ENCODE assay signal across 25 cellular contexts in genomic region chr12:132483208-132483607, GRCh38. TPM values are rescaled to one million over a fixed set of nuclear protein-coding genes. Genes with fewer than 3 reads are reported as not detected.
DNase-seq lines count a peak whose midpoint lies in the region; ATAC-seq and TF ChIP-seq lines count a peak whose summit lies in the region.
"Had no signal": no experiment of that assay in that cellular context is flagged by ENCODE, and none has a peak within 500 bp of the region (broad histone marks: within the 10 kb centered on the region; RNA-seq: fewer than 3 reads in every experiment).

No MANE protein-coding gene starts in this region.

- H3K4me1 Mint-ChIP-seq in dendritic cell treated with granulocyte-macrophage colony-stimulating factor and Interleukin-4, amounts not matched to agents 40 ng/mL and 50 ng/mL, for 4 days (ENCODE audit: low read depth) = peaks cover 77% of the 10 kb centered on the region

- DNase-seq in Right ventricle myocardium superior (peak; percentile 10), left ventricle myocardium inferior (no peak), right cardiac atrium (peak in 2 of 3 donors; percentile 2 to 19), right atrium auricular region (ENCODE audit: low spot score) (no peak), KBM-7 (no peak)
- DNase-seq: AML-193; Caco-2; Calu3; CD4-positive, alpha-beta T cell; CD8-positive, alpha-beta T cell; DMS 273 treated with DMSO at 0.1 percent for 48 hours; DMS153; DMS53; DMS79; DND-41; EL; GDM1 had no signal

- H3K4me1 ChIP-seq in left ventricle myocardium inferior (peaks cover 3% of the 10 kb centered on the region), right cardiac atrium (ENCODE audit: control insufficient read depth, insufficient read depth, low read length) (no peaks in the 10 kb centered on the region), right atrium auricular region (no peaks in the 10 kb centered on the region), HEK293 (ENCODE audit: control insufficient read depth, insufficient read depth, low read length) (no peaks in the 10 kb centered on the region)
- H3K4me1 ChIP-seq: A549, Caco-2 had no signal

- H3K27me3 Mint-ChIP-seq in dendritic cell treated with granulocyte-macrophage colony-stimulating factor and Interleukin-4, amounts not matched to agents 40 ng/mL and 50 ng/mL, for 4 days = peaks cover 26% of the 10 kb centered on the region
- H3K27me3 Mint-ChIP-seq: B cell; CD4-positive, alpha-beta T cell had no signal

- H3K36me3 Mint-ChIP-seq in dendritic cell treated with granulocyte-macrophage colony-stimulating factor and Interleukin-4, amounts not matched to agents 40 ng/mL and 50 ng/mL, for 4 days (ENCODE audit: low read depth) = no peaks in the 10 kb centered on the region
- H3K36me3 Mint-ChIP-seq: CD8-positive, alpha-beta T cell had no signal

- WGBS in right cardiac atrium = 96% methylated on average over 27 of the region's 27 CpGs

- intact Hi-C loops in Right ventricle myocardium superior (cut with DNase I) (no loop called here), left ventricle myocardium inferior (cut with micrococcal nuclease) (no loop called here), right cardiac atrium (cut with DNase I) (no loop called here)
- intact Hi-C loops in dendritic cell treated with granulocyte-macrophage colony-stimulating factor and Interleukin-4, amounts not matched to agents 40 ng/mL and 50 ng/mL, for 4 days (cut with micrococcal nuclease) = no loop called here

- no peak overlapping the region for H3K27ac ChIP-seq in left ventricle myocardium inferior (replicated peaks)
- no peak overlapping the region for H3K27ac ChIP-seq in right cardiac atrium (ENCODE audit: low read length)
- H3K27ac ChIP-seq in right atrium auricular region = no peak overlapping the region
- no peak overlapping the region for H3K27ac ChIP-seq in HEK293 (ENCODE audit: extremely low read depth, low read depth, low read length)
- H3K27ac ChIP-seq: 22Rv1, A549, C4-2B had no signal

- H3K27me3 ChIP-seq in left ventricle myocardium inferior (ENCODE audit: low read depth) (peaks cover 50% of the 10 kb centered on the region), right cardiac atrium (ENCODE audit: control insufficient read depth, insufficient read depth) (no peaks in the 10 kb centered on the region), right atrium auricular region (no peaks in the 10 kb centered on the region)

- in situ Hi-C loops in KBM-7 (cut with MboI; ENCODE audit: low pct_unique_long_range_greater_than_20kb, low sequenced_read_pairs) = no loop called here

- POLR2A ChIA-PET in HEK293 (lab: Yijun Ruan, JAX) = no interaction called here

- H3K4me3 Mint-ChIP-seq in dendritic cell treated with granulocyte-macrophage colony-stimulating factor and Interleukin-4, amounts not matched to agents 40 ng/mL and 50 ng/mL, for 4 days = no peak overlapping the region
- H3K4me3 Mint-ChIP-seq: B cell; CD8-positive, alpha-beta T cell had no signal

- H3K4me3 ChIP-seq in left ventricle myocardium inferior = no peak overlapping the region
- H3K4me3 ChIP-seq in right cardiac atrium (ENCODE audit: low read length) = no peak overlapping the region
- H3K4me3 ChIP-seq in right atrium auricular region = no peak overlapping the region
- no peak overlapping the region for H3K4me3 ChIP-seq in HEK293 (ENCODE audit: low read depth, low read length)
- H3K4me3 ChIP-seq: A549, GM12878 had no signal

- H3K9me3 Mint-ChIP-seq in dendritic cell treated with granulocyte-macrophage colony-stimulating factor and Interleukin-4, amounts not matched to agents 40 ng/mL and 50 ng/mL, for 4 days = no peaks in the 10 kb centered on the region
- H3K9me3 Mint-ChIP-seq: CD4-positive, alpha-beta T cell; CD8-positive, alpha-beta T cell had no signal

- no peaks in the 10 kb centered on the region for H3K9me3 ChIP-seq in left ventricle myocardium inferior (replicated peaks)
- no peaks in the 10 kb centered on the region for H3K9me3 ChIP-seq in right cardiac atrium (ENCODE audit: control insufficient read depth, low read length)
- no peaks in the 10 kb centered on the region for H3K9me3 ChIP-seq in right atrium auricular region
- no peaks in the 10 kb centered on the region for H3K9me3 ChIP-seq in HEK293 (ENCODE audit: control insufficient read depth, insufficient read depth, low read depth, low read length)
- H3K9me3 ChIP-seq: A549, Caco-2 had no signal

- CTCF ChIA-PET in HEK293 (lab: Yijun Ruan, JAX) = interaction anchor here (0.5 kb wide), 1 partner anchor 23 kb away, joined by 3 read pairs; no protein-coding TSS in a partner anchor

- peak overlapping the region; percentile 85 for H3K27ac Mint-ChIP-seq in dendritic cell treated with granulocyte-macrophage colony-stimulating factor and Interleukin-4, amounts not matched to agents 40 ng/mL and 50 ng/mL, for 4 days
- H3K27ac Mint-ChIP-seq: B cell; CD4-positive, alpha-beta T cell; CD8-positive, alpha-beta T cell had no signal

- ATAC-seq in Right ventricle myocardium superior (ENCODE audit: poor library complexity) (no peak), right cardiac atrium (no peak), HG02798 (IDR thresholded peaks at IDR 0.05; ENCODE audit: poor library complexity, unreplicated experiment) (no peak)
- ATAC-seq: A549; CD8-positive, alpha-beta T cell; GM12878 had no signal

- H3K36me3 ChIP-seq in left ventricle myocardium inferior = no peaks in the 10 kb centered on the region
- no peaks in the 10 kb centered on the region for H3K36me3 ChIP-seq in right atrium auricular region
- no peaks in the 10 kb centered on the region for H3K36me3 ChIP-seq in HEK293 (ENCODE audit: control insufficient read depth in 2 of 2, insufficient read depth in 1 of 2, low read length in 2 of 2)

- no peak for TF ChIP-seq CTCF in left ventricle myocardium inferior (IDR thresholded peaks at IDR 0.05; ENCODE audit: borderline replicate concordance)
- no peak for TF ChIP-seq CTCF in right atrium auricular region (IDR thresholded peaks at IDR 0.05)
- TF ChIP-seq CTCF in HEK293 (tag by site-specific recombination; IDR thresholded peaks at IDR 0.05) = no peak

TF ChIP-seq in HEK293, 187 proteins besides CTCF, POLR2A, EP300 and RAD21:
- TF ChIP-seq ZNF843 (tag by site-specific recombination; IDR thresholded peaks at IDR 0.05) (no peak), SP2 (tag by site-specific recombination; IDR thresholded peaks at IDR 0.05) (peak; percentile 42; the same call in 1 of the 2 replicates)
TF ChIP-seq in HEK293: peak in this region for 1.

RNA-seq across cellular contexts. Expression of gene FBRSL1, which starts 6.7 kb away (rescaled TPM):
- total RNA-seq in Right ventricle myocardium superior (58.6 TPM), left ventricle myocardium inferior (66.0 TPM), right cardiac atrium (10 to 100 TPM; 50.4 to 65.0 (median 54.7) TPM), right atrium auricular region (10 to 100 TPM; 19.3 to 20.4 TPM)
- polyA plus RNA-seq in right cardiac atrium = 36.4 TPM

Comparison
In these comparisons a context has a peak if more than half of its experiments do, and no peak if none do; other contexts are left out.
1. DNase-seq: peak in Right ventricle myocardium superior (single experiment) and right cardiac atrium (2 of 3); none in left ventricle myocardium inferior (single experiment), right atrium auricular region (single experiment) and KBM-7 (single experiment).